In genomic region chr4:86279247-86279960, GRCh38 we compare ENCODE assay signal across 16 cellular contexts.
DNase-seq lines count a peak whose midpoint lies in the region; TF ChIP-seq lines count a peak whose summit lies in the region.
"Had no signal": no experiment of that assay in that cellular context is flagged by ENCODE, and none has a peak within 500 bp of the region (broad histone marks: within the 10 kb centered on the region; RNA-seq: fewer than 3 reads in every experiment).

No MANE protein-coding gene starts in this region.

- H3K36me3 ChIP-seq in neuronal stem cell (replicated peaks in 1 of 2; ENCODE audit: control insufficient read depth in 2 of 2, insufficient read depth in 2 of 2, low read length in 2 of 2) = peaks cover 0 to 30% of the 10 kb centered on the region in 2 donors

- no peak overlapping the region for H3K4ac ChIP-seq in neuronal stem cell (ENCODE audit: low read length)

- H2BK15ac ChIP-seq in neuronal stem cell (ENCODE audit: low read length) = no peak overlapping the region

- H3K4me1 ChIP-seq in neuronal stem cell (ENCODE audit: control insufficient read depth in 2 of 2, insufficient read depth in 1 of 2, low read depth in 1 of 2, low read length in 2 of 2) = peaks cover 0 to 5% of the 10 kb centered on the region in 2 donors

- H2AK5ac ChIP-seq in neuronal stem cell (ENCODE audit: low read depth, low read length) = no peak overlapping the region

- no peak overlapping the region for H3K4me2 ChIP-seq in neuronal stem cell (ENCODE audit: insufficient read depth, low read length, poor library complexity, severe bottlenecking)

- H4K8ac ChIP-seq in neuronal stem cell (ENCODE audit: low read depth, low read length) = no peak overlapping the region

- no peak overlapping the region for H2BK12ac ChIP-seq in neuronal stem cell (ENCODE audit: low read length)

- no peak overlapping the region for H3K23ac ChIP-seq in neuronal stem cell (ENCODE audit: low read depth, low read length, poor library complexity)

- no CpG with 5 or more reads among the region's 6 CpGs for WGBS in neuronal stem cell (ENCODE audit: extremely low coverage in 2 of 2, insufficient read length in 2 of 2, insufficient replicate concordance in 1 of 2), 2 donors

- H3K4me3 ChIP-seq in GM12865 (ENCODE audit: low read depth, low read length) (no peak overlapping the region), neuronal stem cell (ENCODE audit: low read length in 2 of 2) (no peak overlapping the region)

- no peak overlapping the region for H3K18ac ChIP-seq in neuronal stem cell (ENCODE audit: low read length)

- H3K9ac ChIP-seq in neuronal stem cell (ENCODE audit: low read depth, low read length, poor library complexity) = no peak overlapping the region

- no peaks in the 10 kb centered on the region for H3K27me3 ChIP-seq in neuronal stem cell (ENCODE audit: control insufficient read depth in 3 of 3, insufficient read depth in 3 of 3, low read depth in 1 of 3, low read length in 3 of 3)

- DNase-seq in GM12865 (ENCODE audit: low read depth) = peak; percentile 45
- peak; percentile 6 to 38 for DNase-seq in NCI-H526 (lab: John Stamatoyannopoulos, UW)
- DNase-seq in ecto neural progenitor cell (ENCODE audit: low spot score) = peak; percentile 42
- peak; percentile 69 for DNase-seq in neuronal stem cell (ENCODE audit: low spot score)
- no peak for DNase-seq in SIG-M5 treated with dmso at 0.1 percent for 504 hours (lab: John Stamatoyannopoulos, UW; ENCODE audit: unreplicated experiment)
- DNase-seq in RPMI8226 = no peak
- no peak for DNase-seq in NCI-H2107 (lab: John Stamatoyannopoulos, UW)
- DNase-seq: C1 segment of cervical spinal cord, DMS79 treated with DMSO at 0.1 percent for 48 hours, GDM1, Kasumi-1, NCI-H187 treated with DMSO at 0.1 percent for 48 hours, NCI-H2227 treated with DMSO at 0.1 percent for 48 hours, NCI-H748 treated with DMSO at 0.1 percent for 48 hours, SHP77 treated with DMSO at 0.1 percent for 48 hours, T-helper 2 cell had no signal

- H3K79me1 ChIP-seq in neuronal stem cell (ENCODE audit: low read depth, low read length) = no peaks in the 10 kb centered on the region

- H3K27ac ChIP-seq in neuronal stem cell (replicated peaks; ENCODE audit: low read length) = peak overlapping the region; percentile 87

- no peak overlapping the region for H2BK5ac ChIP-seq in neuronal stem cell (ENCODE audit: low read length)

- H2BK120ac ChIP-seq in neuronal stem cell (ENCODE audit: low read depth, low read length) = no peak overlapping the region

- H4K91ac ChIP-seq in neuronal stem cell (ENCODE audit: low read depth, low read length, poor library complexity) = no peak overlapping the region

- no peak overlapping the region for H2AFZ ChIP-seq in neuronal stem cell (ENCODE audit: low read length)

- H3K9me3 ChIP-seq in neuronal stem cell (replicated peaks in 1 of 2; ENCODE audit: control insufficient read depth in 2 of 2, insufficient read depth in 1 of 2, low read depth in 1 of 2, low read length in 2 of 2) = peaks cover 0 to 12% of the 10 kb centered on the region in 2 donors

- TF ChIP-seq CTCF in GM12865 (IDR thresholded peaks at IDR 0.05; ENCODE audit: insufficient read depth, low read depth, low read length, missing control alignments) = no peak

- H3K14ac ChIP-seq in neuronal stem cell (ENCODE audit: low read length) = no peak overlapping the region

Comparison
In these comparisons a context has a peak if more than half of its experiments do, and no peak if none do; other contexts are left out.
1. DNase-seq: peak in GM12865 (single experiment), NCI-H526 (2 of 2), ecto neural progenitor cell (single experiment) and neuronal stem cell (single experiment); none in SIG-M5 treated with dmso at 0.1 percent for 504 hours (single experiment), RPMI8226 (single experiment) and NCI-H2107 (single experiment).